Comparison of ENCODE assay signal across 1 cellular context in the genomic region with DNA sequence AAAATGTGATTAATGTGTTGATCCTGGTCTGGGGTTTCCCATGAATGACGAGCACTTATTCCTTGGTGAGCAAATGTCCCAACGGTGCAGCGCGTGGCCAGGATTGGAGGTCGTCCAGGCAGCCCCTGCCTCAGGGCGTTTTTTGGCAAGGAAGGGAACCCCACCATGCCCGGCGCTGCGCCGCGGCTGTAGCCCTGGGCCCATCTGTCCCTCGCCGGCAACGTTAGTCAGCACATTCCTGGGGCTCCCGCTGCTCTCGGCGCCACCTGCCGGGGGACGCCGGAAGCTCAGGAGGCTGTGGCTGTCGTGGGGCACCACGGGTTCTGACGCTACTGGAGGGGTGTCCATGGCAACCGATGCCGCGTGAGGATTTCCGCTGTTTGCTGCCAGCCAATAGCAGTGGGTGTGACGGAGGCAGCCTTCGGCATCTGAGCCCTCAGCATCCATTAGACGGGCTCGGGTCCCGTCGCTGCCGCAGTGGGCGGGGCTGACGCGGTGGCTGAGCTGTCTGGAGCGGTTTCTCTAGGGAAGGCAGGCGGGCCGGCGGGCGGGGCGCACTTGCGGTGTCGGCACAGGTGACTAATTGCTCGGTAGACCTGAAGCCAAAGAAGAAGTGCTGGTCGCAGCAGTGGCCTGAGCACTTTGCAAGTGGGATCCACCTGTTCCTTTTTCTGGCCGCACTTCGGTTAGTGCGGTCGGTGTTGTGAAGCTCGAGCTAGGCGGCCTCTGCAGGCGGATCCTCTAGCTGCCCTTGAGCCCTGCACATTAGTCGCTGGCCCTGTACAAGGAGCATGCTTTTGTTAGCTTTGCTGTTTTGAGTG.
TF ChIP-seq lines count a peak whose summit lies in the region.

No MANE protein-coding gene starts in this region.

TF ChIP-seq in K562, 482 proteins besides CTCF, POLR2A, EP300 and RAD21 (continued from another document and continues in another):
- TF ChIP-seq, protein P1, sequence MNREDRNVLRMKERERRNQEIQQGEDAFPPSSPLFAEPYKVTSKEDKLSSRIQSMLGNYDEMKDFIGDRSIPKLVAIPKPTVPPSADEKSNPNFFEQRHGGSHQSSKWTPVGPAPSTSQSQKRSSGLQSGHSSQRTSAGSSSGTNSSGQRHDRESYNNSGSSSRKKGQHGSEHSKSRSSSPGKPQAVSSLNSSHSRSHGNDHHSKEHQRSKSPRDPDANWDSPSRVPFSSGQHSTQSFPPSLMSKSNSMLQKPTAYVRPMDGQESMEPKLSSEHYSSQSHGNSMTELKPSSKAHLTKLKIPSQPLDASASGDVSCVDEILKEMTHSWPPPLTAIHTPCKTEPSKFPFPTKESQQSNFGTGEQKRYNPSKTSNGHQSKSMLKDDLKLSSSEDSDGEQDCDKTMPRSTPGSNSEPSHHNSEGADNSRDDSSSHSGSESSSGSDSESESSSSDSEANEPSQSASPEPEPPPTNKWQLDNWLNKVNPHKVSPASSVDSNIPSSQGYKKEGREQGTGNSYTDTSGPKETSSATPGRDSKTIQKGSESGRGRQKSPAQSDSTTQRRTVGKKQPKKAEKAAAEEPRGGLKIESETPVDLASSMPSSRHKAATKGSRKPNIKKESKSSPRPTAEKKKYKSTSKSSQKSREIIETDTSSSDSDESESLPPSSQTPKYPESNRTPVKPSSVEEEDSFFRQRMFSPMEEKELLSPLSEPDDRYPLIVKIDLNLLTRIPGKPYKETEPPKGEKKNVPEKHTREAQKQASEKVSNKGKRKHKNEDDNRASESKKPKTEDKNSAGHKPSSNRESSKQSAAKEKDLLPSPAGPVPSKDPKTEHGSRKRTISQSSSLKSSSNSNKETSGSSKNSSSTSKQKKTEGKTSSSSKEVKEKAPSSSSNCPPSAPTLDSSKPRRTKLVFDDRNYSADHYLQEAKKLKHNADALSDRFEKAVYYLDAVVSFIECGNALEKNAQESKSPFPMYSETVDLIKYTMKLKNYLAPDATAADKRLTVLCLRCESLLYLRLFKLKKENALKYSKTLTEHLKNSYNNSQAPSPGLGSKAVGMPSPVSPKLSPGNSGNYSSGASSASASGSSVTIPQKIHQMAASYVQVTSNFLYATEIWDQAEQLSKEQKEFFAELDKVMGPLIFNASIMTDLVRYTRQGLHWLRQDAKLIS (CRISPR knock-in tag; IDR thresholded peaks at IDR 0.05) = 0 out of 2 replicates have a peak, but pooled peaks have one; percentile 63
- TF ChIP-seq, protein P2, sequence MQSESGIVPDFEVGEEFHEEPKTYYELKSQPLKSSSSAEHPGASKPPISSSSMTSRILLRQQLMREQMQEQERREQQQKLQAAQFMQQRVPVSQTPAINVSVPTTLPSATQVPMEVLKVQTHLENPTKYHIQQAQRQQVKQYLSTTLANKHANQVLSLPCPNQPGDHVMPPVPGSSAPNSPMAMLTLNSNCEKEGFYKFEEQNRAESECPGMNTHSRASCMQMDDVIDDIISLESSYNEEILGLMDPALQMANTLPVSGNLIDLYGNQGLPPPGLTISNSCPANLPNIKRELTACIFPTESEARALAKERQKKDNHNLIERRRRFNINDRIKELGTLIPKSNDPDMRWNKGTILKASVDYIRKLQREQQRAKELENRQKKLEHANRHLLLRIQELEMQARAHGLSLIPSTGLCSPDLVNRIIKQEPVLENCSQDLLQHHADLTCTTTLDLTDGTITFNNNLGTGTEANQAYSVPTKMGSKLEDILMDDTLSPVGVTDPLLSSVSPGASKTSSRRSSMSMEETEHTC (IDR thresholded peaks at IDR 0.05) = peak; percentile 57; the same call in 1 of the 2 replicates
- no peak for TF ChIP-seq GATAD2A (IDR thresholded peaks at IDR 0.05)
- no peak for TF ChIP-seq POLR3G (IDR thresholded peaks at IDR 0.05; ENCODE audit: extremely low read depth, insufficient read length, insufficient replicate concordance)
- no peak for TF ChIP-seq TCF7L2 (IDR thresholded peaks at IDR 0.05; ENCODE audit: low read depth, low read length)
- TF ChIP-seq DACH1 (IDR thresholded peaks at IDR 0.05; ENCODE audit: partially characterized antibody) = peak; percentile 7
- peak; percentile 25; the same call in 1 of the 2 replicates for TF ChIP-seq RAD51 (IDR thresholded peaks at IDR 0.05; ENCODE audit: borderline replicate concordance, low read depth)
- TF ChIP-seq PCBP1 (IDR thresholded peaks at IDR 0.05; ENCODE audit: low read depth, low read length, poor library complexity, severe bottlenecking) = peak; percentile 57
- peak in 1 of 2 experiments; percentile 96; a peak in 2 of 4 replicates for TF ChIP-seq HDAC1 (IDR thresholded peaks at IDR 0.05)
- TF ChIP-seq ZNF695 (CRISPR knock-in tag; IDR thresholded peaks at IDR 0.05) = no peak
- TF ChIP-seq TOE1 (IDR thresholded peaks at IDR 0.05; ENCODE audit: borderline replicate concordance) = peak; percentile 70
- TF ChIP-seq TOE1 (CRISPR knock-in tag; IDR thresholded peaks at IDR 0.05; ENCODE audit: borderline replicate concordance, low read depth) = no peak
- no peak for TF ChIP-seq POLR2H (tag; IDR thresholded peaks at IDR 0.05; ENCODE audit: low read depth)
- TF ChIP-seq, protein P3, sequence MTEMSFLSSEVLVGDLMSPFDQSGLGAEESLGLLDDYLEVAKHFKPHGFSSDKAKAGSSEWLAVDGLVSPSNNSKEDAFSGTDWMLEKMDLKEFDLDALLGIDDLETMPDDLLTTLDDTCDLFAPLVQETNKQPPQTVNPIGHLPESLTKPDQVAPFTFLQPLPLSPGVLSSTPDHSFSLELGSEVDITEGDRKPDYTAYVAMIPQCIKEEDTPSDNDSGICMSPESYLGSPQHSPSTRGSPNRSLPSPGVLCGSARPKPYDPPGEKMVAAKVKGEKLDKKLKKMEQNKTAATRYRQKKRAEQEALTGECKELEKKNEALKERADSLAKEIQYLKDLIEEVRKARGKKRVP (CRISPR knock-in tag; IDR thresholded peaks at IDR 0.05) = no peak
- TF ChIP-seq, protein P4, sequence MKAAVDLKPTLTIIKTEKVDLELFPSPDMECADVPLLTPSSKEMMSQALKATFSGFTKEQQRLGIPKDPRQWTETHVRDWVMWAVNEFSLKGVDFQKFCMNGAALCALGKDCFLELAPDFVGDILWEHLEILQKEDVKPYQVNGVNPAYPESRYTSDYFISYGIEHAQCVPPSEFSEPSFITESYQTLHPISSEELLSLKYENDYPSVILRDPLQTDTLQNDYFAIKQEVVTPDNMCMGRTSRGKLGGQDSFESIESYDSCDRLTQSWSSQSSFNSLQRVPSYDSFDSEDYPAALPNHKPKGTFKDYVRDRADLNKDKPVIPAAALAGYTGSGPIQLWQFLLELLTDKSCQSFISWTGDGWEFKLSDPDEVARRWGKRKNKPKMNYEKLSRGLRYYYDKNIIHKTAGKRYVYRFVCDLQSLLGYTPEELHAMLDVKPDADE (conservative IDR thresholded peaks at IDR 0.05; ENCODE audit: control insufficient read depth, low read depth, low read length) = peak; percentile 69
- peak; percentile 87 for TF ChIP-seq ATF7 (IDR thresholded peaks at IDR 0.05)
- TF ChIP-seq, protein P5, sequence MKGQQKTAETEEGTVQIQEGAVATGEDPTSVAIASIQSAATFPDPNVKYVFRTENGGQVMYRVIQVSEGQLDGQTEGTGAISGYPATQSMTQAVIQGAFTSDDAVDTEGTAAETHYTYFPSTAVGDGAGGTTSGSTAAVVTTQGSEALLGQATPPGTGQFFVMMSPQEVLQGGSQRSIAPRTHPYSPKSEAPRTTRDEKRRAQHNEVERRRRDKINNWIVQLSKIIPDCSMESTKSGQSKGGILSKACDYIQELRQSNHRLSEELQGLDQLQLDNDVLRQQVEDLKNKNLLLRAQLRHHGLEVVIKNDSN (CRISPR knock-in tag; IDR thresholded peaks at IDR 0.05) = peak; percentile 81
- TF ChIP-seq MYC (IDR thresholded peaks at IDR 0.05; ENCODE audit: low read depth, low read length) = peak; percentile 61
- no peak for TF ChIP-seq MYC (CRISPR knock-in tag; IDR thresholded peaks at IDR 0.05; ENCODE audit: borderline replicate concordance, low read depth)
- no peak for TF ChIP-seq ZNF778 (CRISPR knock-in tag; IDR thresholded peaks at IDR 0.05)
- TF ChIP-seq HLTF (IDR thresholded peaks at IDR 0.05) = peak; percentile 49; the same call in 1 of the 2 replicates
- TF ChIP-seq RBFOX2 (IDR thresholded peaks at IDR 0.05; ENCODE audit: low read depth, low read length) = peak; percentile 70
- TF ChIP-seq, protein P6, sequence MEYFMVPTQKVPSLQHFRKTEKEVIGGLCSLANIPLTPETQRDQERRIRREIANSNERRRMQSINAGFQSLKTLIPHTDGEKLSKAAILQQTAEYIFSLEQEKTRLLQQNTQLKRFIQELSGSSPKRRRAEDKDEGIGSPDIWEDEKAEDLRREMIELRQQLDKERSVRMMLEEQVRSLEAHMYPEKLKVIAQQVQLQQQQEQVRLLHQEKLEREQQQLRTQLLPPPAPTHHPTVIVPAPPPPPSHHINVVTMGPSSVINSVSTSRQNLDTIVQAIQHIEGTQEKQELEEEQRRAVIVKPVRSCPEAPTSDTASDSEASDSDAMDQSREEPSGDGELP (CRISPR knock-in tag; IDR thresholded peaks at IDR 0.05; ENCODE audit: borderline replicate concordance) = peak; percentile 95
- peak; percentile 98 for TF ChIP-seq BACH1 (tag; IDR thresholded peaks at IDR 0.05)
- TF ChIP-seq U2AF1 (optimal IDR thresholded peaks at IDR 0.05; ENCODE audit: low read depth, low read length) = no peak
- TF ChIP-seq ETV5 (CRISPR knock-in tag; IDR thresholded peaks at IDR 0.05; ENCODE audit: low read depth) = peak; percentile 84
- no peak for TF ChIP-seq ZKSCAN3 (CRISPR knock-in tag; IDR thresholded peaks at IDR 0.05)
- TF ChIP-seq, protein P7, sequence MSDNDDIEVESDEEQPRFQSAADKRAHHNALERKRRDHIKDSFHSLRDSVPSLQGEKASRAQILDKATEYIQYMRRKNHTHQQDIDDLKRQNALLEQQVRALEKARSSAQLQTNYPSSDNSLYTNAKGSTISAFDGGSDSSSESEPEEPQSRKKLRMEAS (CRISPR knock-in tag; IDR thresholded peaks at IDR 0.05) = peak; percentile 86
- TF ChIP-seq, protein P8, sequence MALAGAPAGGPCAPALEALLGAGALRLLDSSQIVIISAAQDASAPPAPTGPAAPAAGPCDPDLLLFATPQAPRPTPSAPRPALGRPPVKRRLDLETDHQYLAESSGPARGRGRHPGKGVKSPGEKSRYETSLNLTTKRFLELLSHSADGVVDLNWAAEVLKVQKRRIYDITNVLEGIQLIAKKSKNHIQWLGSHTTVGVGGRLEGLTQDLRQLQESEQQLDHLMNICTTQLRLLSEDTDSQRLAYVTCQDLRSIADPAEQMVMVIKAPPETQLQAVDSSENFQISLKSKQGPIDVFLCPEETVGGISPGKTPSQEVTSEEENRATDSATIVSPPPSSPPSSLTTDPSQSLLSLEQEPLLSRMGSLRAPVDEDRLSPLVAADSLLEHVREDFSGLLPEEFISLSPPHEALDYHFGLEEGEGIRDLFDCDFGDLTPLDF (CRISPR knock-in tag; IDR thresholded peaks at IDR 0.05) = 0 out of 2 replicates have a peak, but pooled peaks have one; percentile 41
- TF ChIP-seq CBFB (CRISPR knock-in tag; IDR thresholded peaks at IDR 0.05) = peak; percentile 89
- no peak for TF ChIP-seq MTA1 (IDR thresholded peaks at IDR 0.05; ENCODE audit: borderline replicate concordance)
- no peak for TF ChIP-seq ZC3H4 (CRISPR knock-in tag; IDR thresholded peaks at IDR 0.05; ENCODE audit: borderline replicate concordance)
- TF ChIP-seq SRSF1 (IDR thresholded peaks at IDR 0.05; ENCODE audit: low read depth, low read length) = no peak
- TF ChIP-seq, protein P9, sequence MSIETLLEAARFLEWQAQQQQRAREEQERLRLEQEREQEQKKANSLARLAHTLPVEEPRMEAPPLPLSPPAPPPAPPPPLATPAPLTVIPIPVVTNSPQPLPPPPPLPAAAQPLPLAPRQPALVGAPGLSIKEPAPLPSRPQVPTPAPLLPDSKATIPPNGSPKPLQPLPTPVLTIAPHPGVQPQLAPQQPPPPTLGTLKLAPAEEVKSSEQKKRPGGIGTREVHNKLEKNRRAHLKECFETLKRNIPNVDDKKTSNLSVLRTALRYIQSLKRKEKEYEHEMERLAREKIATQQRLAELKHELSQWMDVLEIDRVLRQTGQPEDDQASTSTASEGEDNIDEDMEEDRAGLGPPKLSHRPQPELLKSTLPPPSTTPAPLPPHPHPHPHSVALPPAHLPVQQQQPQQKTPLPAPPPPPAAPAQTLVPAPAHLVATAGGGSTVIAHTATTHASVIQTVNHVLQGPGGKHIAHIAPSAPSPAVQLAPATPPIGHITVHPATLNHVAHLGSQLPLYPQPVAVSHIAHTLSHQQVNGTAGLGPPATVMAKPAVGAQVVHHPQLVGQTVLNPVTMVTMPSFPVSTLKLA (conservative IDR thresholded peaks at IDR 0.05) = peak; percentile 78 to 89
- no peak for TF ChIP-seq YBX1 (IDR thresholded peaks at IDR 0.05)
- TF ChIP-seq ZNF24 (IDR thresholded peaks at IDR 0.05) = peak; percentile 63
- no peak for TF ChIP-seq SAFB (IDR thresholded peaks at IDR 0.05; ENCODE audit: borderline replicate concordance, low read depth, low read length)
- peak; percentile 64 for TF ChIP-seq CCNT2 (IDR thresholded peaks at IDR 0.05; ENCODE audit: borderline replicate concordance, extremely low read depth, insufficient read length, low read depth, low read length)
- peak; percentile 50; the same call in 1 of the 2 replicates for TF ChIP-seq NCOA6 (IDR thresholded peaks at IDR 0.05)
- 0 out of 2 replicates have a peak, but pooled peaks have one; percentile 27 for TF ChIP-seq TRIM28 (IDR thresholded peaks at IDR 0.05)
- TF ChIP-seq SREBF2 (CRISPR knock-in tag; IDR thresholded peaks at IDR 0.05) = no peak
- no peak for TF ChIP-seq NR2F6 (CRISPR knock-in tag; IDR thresholded peaks at IDR 0.05)
- peak; percentile 85 for TF ChIP-seq CREB1 (IDR thresholded peaks at IDR 0.05)
- peak; percentile 93 for TF ChIP-seq CREB1 (CRISPR knock-in tag; IDR thresholded peaks at IDR 0.05)
- TF ChIP-seq ZNF551 (CRISPR knock-in tag; IDR thresholded peaks at IDR 0.05) = no peak
- TF ChIP-seq ZNF217 (CRISPR knock-in tag; IDR thresholded peaks at IDR 0.05) = no peak
- TF ChIP-seq, protein P10, sequence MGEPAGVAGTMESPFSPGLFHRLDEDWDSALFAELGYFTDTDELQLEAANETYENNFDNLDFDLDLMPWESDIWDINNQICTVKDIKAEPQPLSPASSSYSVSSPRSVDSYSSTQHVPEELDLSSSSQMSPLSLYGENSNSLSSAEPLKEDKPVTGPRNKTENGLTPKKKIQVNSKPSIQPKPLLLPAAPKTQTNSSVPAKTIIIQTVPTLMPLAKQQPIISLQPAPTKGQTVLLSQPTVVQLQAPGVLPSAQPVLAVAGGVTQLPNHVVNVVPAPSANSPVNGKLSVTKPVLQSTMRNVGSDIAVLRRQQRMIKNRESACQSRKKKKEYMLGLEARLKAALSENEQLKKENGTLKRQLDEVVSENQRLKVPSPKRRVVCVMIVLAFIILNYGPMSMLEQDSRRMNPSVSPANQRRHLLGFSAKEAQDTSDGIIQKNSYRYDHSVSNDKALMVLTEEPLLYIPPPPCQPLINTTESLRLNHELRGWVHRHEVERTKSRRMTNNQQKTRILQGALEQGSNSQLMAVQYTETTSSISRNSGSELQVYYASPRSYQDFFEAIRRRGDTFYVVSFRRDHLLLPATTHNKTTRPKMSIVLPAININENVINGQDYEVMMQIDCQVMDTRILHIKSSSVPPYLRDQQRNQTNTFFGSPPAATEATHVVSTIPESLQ (CRISPR knock-in tag; IDR thresholded peaks at IDR 0.05) = 0 out of 2 replicates have a peak, but pooled peaks have one; percentile 50
- TF ChIP-seq, protein P11, sequence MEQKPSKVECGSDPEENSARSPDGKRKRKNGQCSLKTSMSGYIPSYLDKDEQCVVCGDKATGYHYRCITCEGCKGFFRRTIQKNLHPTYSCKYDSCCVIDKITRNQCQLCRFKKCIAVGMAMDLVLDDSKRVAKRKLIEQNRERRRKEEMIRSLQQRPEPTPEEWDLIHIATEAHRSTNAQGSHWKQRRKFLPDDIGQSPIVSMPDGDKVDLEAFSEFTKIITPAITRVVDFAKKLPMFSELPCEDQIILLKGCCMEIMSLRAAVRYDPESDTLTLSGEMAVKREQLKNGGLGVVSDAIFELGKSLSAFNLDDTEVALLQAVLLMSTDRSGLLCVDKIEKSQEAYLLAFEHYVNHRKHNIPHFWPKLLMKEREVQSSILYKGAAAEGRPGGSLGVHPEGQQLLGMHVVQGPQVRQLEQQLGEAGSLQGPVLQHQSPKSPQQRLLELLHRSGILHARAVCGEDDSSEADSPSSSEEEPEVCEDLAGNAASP (IDR thresholded peaks at IDR 0.05) = no peak
- peak; percentile 87 for TF ChIP-seq GABPB1 (CRISPR knock-in tag; IDR thresholded peaks at IDR 0.05)
